In the genomic region with DNA sequence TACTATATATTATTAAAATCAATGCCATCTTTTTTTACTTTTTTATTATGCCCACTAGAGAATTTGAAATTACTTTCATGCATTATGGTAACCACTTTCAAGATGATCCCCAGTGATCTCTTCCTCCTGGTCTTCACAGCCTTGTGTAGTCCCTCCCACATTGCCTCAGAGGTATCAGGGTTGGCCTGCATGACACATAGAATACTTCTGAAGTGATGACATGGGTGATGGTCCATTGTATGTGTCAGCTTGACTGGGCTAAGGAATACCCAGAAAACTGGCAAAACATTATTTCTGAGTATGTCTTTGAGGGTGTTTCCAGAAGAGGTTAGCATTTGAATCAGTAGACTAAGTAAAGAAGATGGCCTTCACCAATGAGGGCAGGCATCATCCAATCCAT, we compare ENCODE assay signal across 20 cellular contexts. TPM values are rescaled to one million over a fixed set of nuclear protein-coding genes. Genes with fewer than 3 reads are reported as not detected.
"Had no signal": no experiment of that assay in that cellular context is flagged by ENCODE, and none has a peak within 500 bp of the region (broad histone marks: within the 10 kb centered on the region; RNA-seq: fewer than 3 reads in every experiment).

No MANE protein-coding gene starts in this region.

- H3K9me3 ChIP-seq: colonic mucosa, uterus had no signal

- H3K36me3 Mint-ChIP-seq: memory B cell, T-cell had no signal

- DNase-seq: activated CD4-positive, alpha-beta T cell treated with anti-CD3 and anti-CD28 coated beads, Interleukin-2, amount 50 U/mL, for 48 hours; activated effector memory CD4-positive, alpha-beta T cell treated with anti-CD3 and anti-CD28 coated beads, Interleukin-2, amount 50 U/mL, for 16 hours; caudate nucleus; colonic mucosa; heart right ventricle; islet precursor cell; left lung; stimulated activated CD4-positive, alpha-beta T cell treated with anti-CD3 and anti-CD28 coated beads, Interleukin-12 subunit alpha, Interleukin-12 subunit beta, amount 100 ng/mL, for 4 hours; stimulated activated CD4-positive, alpha-beta T cell treated with anti-CD3 and anti-CD28 coated beads, Interleukin-4, amount 100 ng/mL, for 1 hour; T-cell; uterus had no signal

- H3K36me3 ChIP-seq: colonic mucosa, heart right ventricle, left lung, uterus had no signal

- ATAC-seq: heart right ventricle, left lung, sciatic nerve, T-cell, WTC11 had no signal

- FAIRE-seq: endothelial cell of umbilical vein, frontal cortex had no signal

- H3K27ac ChIP-seq: colonic mucosa, heart right ventricle, left lung, SK-N-MC, uterus had no signal

- H3K4me1 ChIP-seq: colonic mucosa, heart right ventricle, left lung, uterus had no signal

- H3K27me3 ChIP-seq: colonic mucosa, uterus had no signal

- H3K4me3 ChIP-seq: colonic mucosa, heart right ventricle, left lung, SK-N-MC, uterus had no signal

- H3K4me3 Mint-ChIP-seq: memory B cell, nephron, T-cell, WTC11 had no signal

- H3K27ac Mint-ChIP-seq: memory B cell, nephron, T-cell, WTC11 had no signal

- H3K4me1 Mint-ChIP-seq: memory B cell, nephron, T-cell had no signal

RNA-seq across cellular contexts. Expression of gene ISX, which starts 14.2 kb away (rescaled TPM):
- total RNA-seq: endothelial cell of umbilical vein, frontal cortex, heart right ventricle, left lung, osteoblast, pulmonary artery endothelial cell, sciatic nerve, T-cell, WTC11 had no signal
- polyA plus RNA-seq: endothelial cell of umbilical vein, heart right ventricle had no signal
